ENCODE assay signal across 8 cellular contexts in genomic region chr1:155017021-155017945, GRCh38. TPM values are rescaled to one million over a fixed set of nuclear protein-coding genes. Genes with fewer than 3 reads are reported as not detected.
DNase-seq lines count a peak whose midpoint lies in the region; ATAC-seq and TF ChIP-seq lines count a peak whose summit lies in the region.

No MANE protein-coding gene starts in this region.

- peak overlapping the region; percentile 7 for H3K27ac Mint-ChIP-seq in activated T-helper 1 cell treated with anti-CD3 and anti-CD28 coated beads, Interleukin-12 subunit alpha, Interleukin-12 subunit beta, Interleukin-2, Interleukin-4 antibody, amounts not matched to agents 30 ng/mL and 10 ng/mL and 1 ng/mL, durations not matched to agents 14 hours and 24 hours and 36 hours
- peak overlapping the region in 5 of 10 donors; percentile 29 to 80 (median 67) for H3K27ac Mint-ChIP-seq in naive thymus-derived CD8-positive, alpha-beta T cell
- H3K27ac Mint-ChIP-seq in stimulated activated memory B cell treated with anti-CD40 and anti-IgM and Interleukin-4, amounts not matched to agents 10 μg/mL and 1 μg/mL and 100 μg/mL, for 72 hours: peak overlapping the region; percentile 88

- H3K27me3 ChIP-seq in HUES64 (ENCODE audit: insufficient read depth, low read length): no peaks in the 10 kb centered on the region
- no peaks in the 10 kb centered on the region for H3K27me3 ChIP-seq in Peyer's patch
- no peaks in the 10 kb centered on the region for H3K27me3 ChIP-seq in fibroblast of lung (ENCODE audit: control insufficient read depth, insufficient read depth, low read length)

- peak; percentile 73 for ATAC-seq in GM21360 (IDR thresholded peaks at IDR 0.05; ENCODE audit: unreplicated experiment)
- ATAC-seq in naive thymus-derived CD8-positive, alpha-beta T cell: peak; percentile 98
- peak; percentile 84 for ATAC-seq in stimulated activated memory B cell treated with anti-CD40 and anti-IgM and Interleukin-4, amounts not matched to agents 10 μg/mL and 1 μg/mL and 100 μg/mL, for 72 hours

- 6% methylated on average over 45 of the region's 49 CpGs for WGBS in HUES64

- H3K9ac ChIP-seq in HUES64 (ENCODE audit: low read depth, low read length): peak overlapping the region; percentile 73
- peak overlapping the region; percentile 37 for H3K9ac ChIP-seq in fibroblast of lung (ENCODE audit: insufficient read depth, low read length)

- peak overlapping the region; percentile 53 for H3K4me3 ChIP-seq in HUES64 (ENCODE audit: low read length)
- H3K4me3 ChIP-seq in Peyer's patch: peak overlapping the region; percentile 33 to 50 (median 46)
- H3K4me3 ChIP-seq in fibroblast of lung (replicated peaks in 1 of 4; ENCODE audit: control extremely low read depth in 1 of 4, insufficient read depth in 1 of 4, low read depth in 3 of 4, low read length in 4 of 4): peak overlapping the region in 3 of 4 experiments; percentile 2 to 52 (median 36)

- peaks cover 52% of the 10 kb centered on the region for H3K36me3 Mint-ChIP-seq in activated T-helper 1 cell treated with anti-CD3 and anti-CD28 coated beads, Interleukin-12 subunit alpha, Interleukin-12 subunit beta, Interleukin-2, Interleukin-4 antibody, amounts not matched to agents 30 ng/mL and 10 ng/mL and 1 ng/mL, durations not matched to agents 14 hours and 24 hours and 36 hours (ENCODE audit: low read depth)
- no peaks in the 10 kb centered on the region for H3K36me3 Mint-ChIP-seq in naive thymus-derived CD8-positive, alpha-beta T cell
- peaks cover 12% of the 10 kb centered on the region for H3K36me3 Mint-ChIP-seq in stimulated activated memory B cell treated with anti-CD40 and anti-IgM and Interleukin-4, amounts not matched to agents 10 μg/mL and 1 μg/mL and 100 μg/mL, for 72 hours

- H3K79me2 ChIP-seq in fibroblast of lung (ENCODE audit: control insufficient read depth, insufficient read depth, low read length): no peaks in the 10 kb centered on the region

- H3K9me3 ChIP-seq in HUES64 (ENCODE audit: insufficient read depth, low read depth, low read length): no peaks in the 10 kb centered on the region
- no peaks in the 10 kb centered on the region for H3K9me3 ChIP-seq in Peyer's patch
- H3K9me3 ChIP-seq in fibroblast of lung (ENCODE audit: control insufficient read depth, insufficient read depth, low read depth, low read length): no peaks in the 10 kb centered on the region

- H3K36me3 ChIP-seq in HUES64 (ENCODE audit: insufficient read depth, low read length) (peaks cover 25% of the 10 kb centered on the region), Peyer's patch (peaks cover 0 to 42% (median 0%) of the 10 kb centered on the region in 3 donors), fibroblast of lung (ENCODE audit: control insufficient read depth, insufficient read depth, low read length) (peaks cover 7% of the 10 kb centered on the region)

- no peaks in the 10 kb centered on the region for H4K20me1 ChIP-seq in fibroblast of lung (ENCODE audit: control insufficient read depth, extremely low read depth, insufficient read depth, low read length)

- peak overlapping the region; percentile 72 for H3K4me2 ChIP-seq in fibroblast of lung (ENCODE audit: extremely low read depth, insufficient read depth, low read length)

- peak; percentile 92 for DNase-seq in COLO668 (lab: John Stamatoyannopoulos, UW; ENCODE audit: unreplicated experiment)
- peak; percentile 90 to 98 (median 95) for DNase-seq in Peyer's patch
- DNase-seq in activated T-helper 1 cell treated with anti-CD3 and anti-CD28 coated beads, Interleukin-12 subunit alpha, Interleukin-12 subunit beta, Interleukin-2, Interleukin-4 antibody, amounts not matched to agents 30 ng/mL and 10 ng/mL and 1 ng/mL, durations not matched to agents 14 hours and 24 hours and 36 hours (ENCODE audit: low spot score): peak; percentile 81
- peak; percentile 90 to 92 for DNase-seq in fibroblast of lung (ENCODE audit: low read depth in 2 of 2)
- DNase-seq in naive thymus-derived CD8-positive, alpha-beta T cell: peak; percentile 78 to 91 (median 86)

- no peaks in the 10 kb centered on the region for H3K9me3 Mint-ChIP-seq in activated T-helper 1 cell treated with anti-CD3 and anti-CD28 coated beads, Interleukin-12 subunit alpha, Interleukin-12 subunit beta, Interleukin-2, Interleukin-4 antibody, amounts not matched to agents 30 ng/mL and 10 ng/mL and 1 ng/mL, durations not matched to agents 14 hours and 24 hours and 36 hours
- no peaks in the 10 kb centered on the region for H3K9me3 Mint-ChIP-seq in naive thymus-derived CD8-positive, alpha-beta T cell
- H3K9me3 Mint-ChIP-seq in stimulated activated memory B cell treated with anti-CD40 and anti-IgM and Interleukin-4, amounts not matched to agents 10 μg/mL and 1 μg/mL and 100 μg/mL, for 72 hours: no peaks in the 10 kb centered on the region

- H3K4me3 Mint-ChIP-seq in activated T-helper 1 cell treated with anti-CD3 and anti-CD28 coated beads, Interleukin-12 subunit alpha, Interleukin-12 subunit beta, Interleukin-2, Interleukin-4 antibody, amounts not matched to agents 30 ng/mL and 10 ng/mL and 1 ng/mL, durations not matched to agents 14 hours and 24 hours and 36 hours: peak overlapping the region; percentile 69
- H3K4me3 Mint-ChIP-seq in naive thymus-derived CD8-positive, alpha-beta T cell: peak overlapping the region; percentile 52 to 78 (median 69)
- H3K4me3 Mint-ChIP-seq in stimulated activated memory B cell treated with anti-CD40 and anti-IgM and Interleukin-4, amounts not matched to agents 10 μg/mL and 1 μg/mL and 100 μg/mL, for 72 hours: peak overlapping the region; percentile 79

- peak; percentile 99 to 100 (median 99) for TF ChIP-seq CTCF in Peyer's patch (IDR thresholded peaks at IDR 0.05)
- TF ChIP-seq CTCF in fibroblast of lung (conservative IDR thresholded peaks at IDR 0.05 in 1 of 2, IDR thresholded peaks at IDR 0.05 in 1 of 2; ENCODE audit: low read depth in 1 of 2, low read length in 2 of 2): peak; percentile 91 to 95

- peak overlapping the region; percentile 93 for H3K27ac ChIP-seq in HUES64 (ENCODE audit: low read depth, low read length)
- H3K27ac ChIP-seq in Peyer's patch: peak overlapping the region; percentile 85 to 99 (median 92)
- H3K27ac ChIP-seq in fibroblast of lung (ENCODE audit: insufficient read depth, low read length): peak overlapping the region; percentile 40

- H3K4me1 Mint-ChIP-seq in activated T-helper 1 cell treated with anti-CD3 and anti-CD28 coated beads, Interleukin-12 subunit alpha, Interleukin-12 subunit beta, Interleukin-2, Interleukin-4 antibody, amounts not matched to agents 30 ng/mL and 10 ng/mL and 1 ng/mL, durations not matched to agents 14 hours and 24 hours and 36 hours (ENCODE audit: low read depth): peaks cover 54% of the 10 kb centered on the region
- peaks cover 26 to 56% (median 51%) of the 10 kb centered on the region in 4 donors for H3K4me1 Mint-ChIP-seq in naive thymus-derived CD8-positive, alpha-beta T cell
- H3K4me1 Mint-ChIP-seq in stimulated activated memory B cell treated with anti-CD40 and anti-IgM and Interleukin-4, amounts not matched to agents 10 μg/mL and 1 μg/mL and 100 μg/mL, for 72 hours: peaks cover 75% of the 10 kb centered on the region

- TF ChIP-seq POLR2A in Peyer's patch (IDR thresholded peaks at IDR 0.05): peak; percentile 32 to 69

- intact Hi-C loops in activated T-helper 1 cell treated with anti-CD3 and anti-CD28 coated beads, Interleukin-12 subunit alpha, Interleukin-12 subunit beta, Interleukin-2, Interleukin-4 antibody, amounts not matched to agents 30 ng/mL and 10 ng/mL and 1 ng/mL, durations not matched to agents 14 hours and 24 hours and 36 hours (cut with micrococcal nuclease): loop anchor here (1.0 kb wide), 7 partner anchors 9 to 55 kb away; partner anchors contain the start of genes CKS1B, EFNA4, FLAD1 and ZBTB7B

- H3K4me1 ChIP-seq in HUES64 (ENCODE audit: insufficient read depth, low read length) (peaks cover 19% of the 10 kb centered on the region), Peyer's patch (peaks cover 0 to 57% (median 31%) of the 10 kb centered on the region in 4 donors), fibroblast of lung (ENCODE audit: control insufficient read depth, extremely low read depth, insufficient read depth, low read length) (peaks cover 14% of the 10 kb centered on the region)

- POLR2A ChIA-PET in naive thymus-derived CD8-positive, alpha-beta T cell (lab: Charles Lee): interaction anchor here (0.8 to 4.3 kb wide), 21 partner anchors 9 to 458 kb away, joined by 3 to 29 read pairs (median 5); partner anchors contain the start of genes ADAM15, CKS1B, FLAD1 and PBXIP1

- H2AFZ ChIP-seq in fibroblast of lung (ENCODE audit: low read length): no peak overlapping the region

- no peaks in the 10 kb centered on the region for H3K27me3 Mint-ChIP-seq in activated T-helper 1 cell treated with anti-CD3 and anti-CD28 coated beads, Interleukin-12 subunit alpha, Interleukin-12 subunit beta, Interleukin-2, Interleukin-4 antibody, amounts not matched to agents 30 ng/mL and 10 ng/mL and 1 ng/mL, durations not matched to agents 14 hours and 24 hours and 36 hours (ENCODE audit: insufficient read depth)
- H3K27me3 Mint-ChIP-seq in naive thymus-derived CD8-positive, alpha-beta T cell: peaks cover 0 to 17% (median 0%) of the 10 kb centered on the region in 5 donors
- H3K27me3 Mint-ChIP-seq in stimulated activated memory B cell treated with anti-CD40 and anti-IgM and Interleukin-4, amounts not matched to agents 10 μg/mL and 1 μg/mL and 100 μg/mL, for 72 hours: no peaks in the 10 kb centered on the region

RNA-seq across cellular contexts. Expression of gene ZBTB7B, which starts 14.7 kb away (rescaled TPM):
- 13.0 TPM for polyA plus RNA-seq in HUES64 (2013, experiment 1 of 2)
- polyA plus RNA-seq in HUES64 (2013, experiment 2 of 2): 9.5 TPM
- total RNA-seq in Peyer's patch: 100 to 1,000 TPM in 3 of 4 donors, 10 to 100 TPM in 1; 35.5 to 412 (median 346) TPM
- 166 and 172 TPM in 2 replicates for total RNA-seq in activated T-helper 1 cell treated with anti-CD3 and anti-CD28 coated beads, Interleukin-12 subunit alpha, Interleukin-12 subunit beta, Interleukin-2, Interleukin-4 antibody, amounts not matched to agents 30 ng/mL and 10 ng/mL and 1 ng/mL, durations not matched to agents 14 hours and 24 hours and 36 hours
- 12.3 and 19.3 TPM in 2 replicates for total RNA-seq in fibroblast of lung
- 6.2 and 7.0 TPM in 2 replicates for polyA plus RNA-seq in fibroblast of lung
- 9.6 and 12.2 TPM in 2 replicates for polyA plus RNA-seq in fibroblast of lung (2012)
- polyA minus RNA-seq in fibroblast of lung (ENCODE audit: low replicate concordance): 10.7 and 11.5 TPM in 2 replicates
- total RNA-seq in naive thymus-derived CD8-positive, alpha-beta T cell: 10 to 100 TPM; 12.9 to 13.1 TPM
- under 1 TPM; 0.12 to 0.59 (median 0.46) TPM for polyA plus RNA-seq in naive thymus-derived CD8-positive, alpha-beta T cell

RNA-seq across cellular contexts. Expression of gene DCST2, which starts 16.3 kb away (rescaled TPM):
- not detected for polyA plus RNA-seq in HUES64 (2013, experiment 1 of 2)
- 0.51 TPM for polyA plus RNA-seq in HUES64 (2013, experiment 2 of 2)
- total RNA-seq in Peyer's patch: 10 to 100 TPM in 1 of 4 donors, 1 to 10 TPM in 3; 1.7 to 12.5 (median 5.3) TPM
- total RNA-seq in activated T-helper 1 cell treated with anti-CD3 and anti-CD28 coated beads, Interleukin-12 subunit alpha, Interleukin-12 subunit beta, Interleukin-2, Interleukin-4 antibody, amounts not matched to agents 30 ng/mL and 10 ng/mL and 1 ng/mL, durations not matched to agents 14 hours and 24 hours and 36 hours: 0.26 and 0.27 TPM in 2 replicates
- total RNA-seq in fibroblast of lung: under 0.01 and 0.17 TPM in 2 replicates
- polyA plus RNA-seq in fibroblast of lung: 0.06 and 0.10 TPM in 2 replicates
- not detected in 2 replicates for polyA plus RNA-seq in fibroblast of lung (2012)
- polyA minus RNA-seq in fibroblast of lung (ENCODE audit: low replicate concordance): not detected in 2 replicates
- total RNA-seq in naive thymus-derived CD8-positive, alpha-beta T cell: 1 to 10 TPM in 1 of 2 experiments, under 1 TPM in 1; 0.83 to 1.1 TPM
- polyA plus RNA-seq in naive thymus-derived CD8-positive, alpha-beta T cell: not detected

RNA-seq across cellular contexts. Expression of gene DCST1, which starts 16.3 kb away (rescaled TPM):
- polyA plus RNA-seq in HUES64 (2013, experiment 1 of 2): not detected
- not detected for polyA plus RNA-seq in HUES64 (2013, experiment 2 of 2)
- 1 to 10 TPM in 1 of 4 donors, under 1 TPM in 1, not detected in 2; 0.88 to 2.7 TPM for total RNA-seq in Peyer's patch
- not detected in 2 replicates for total RNA-seq in activated T-helper 1 cell treated with anti-CD3 and anti-CD28 coated beads, Interleukin-12 subunit alpha, Interleukin-12 subunit beta, Interleukin-2, Interleukin-4 antibody, amounts not matched to agents 30 ng/mL and 10 ng/mL and 1 ng/mL, durations not matched to agents 14 hours and 24 hours and 36 hours
- not detected in 2 replicates for total RNA-seq in fibroblast of lung
- not detected in 2 replicates for polyA plus RNA-seq in fibroblast of lung
- not detected in 2 replicates for polyA plus RNA-seq in fibroblast of lung (2012)
- not detected in 2 replicates for polyA minus RNA-seq in fibroblast of lung (ENCODE audit: low replicate concordance)
- not detected for total RNA-seq in naive thymus-derived CD8-positive, alpha-beta T cell
- polyA plus RNA-seq in naive thymus-derived CD8-positive, alpha-beta T cell: not detected

RNA-seq across cellular contexts. Expression of gene LENEP, which starts 23.9 kb away (rescaled TPM):
- not detected for polyA plus RNA-seq in HUES64 (2013, experiment 1 of 2)
- not detected for polyA plus RNA-seq in HUES64 (2013, experiment 2 of 2)
- total RNA-seq in Peyer's patch: not detected
- 1.5 and 1.8 TPM in 2 replicates for total RNA-seq in activated T-helper 1 cell treated with anti-CD3 and anti-CD28 coated beads, Interleukin-12 subunit alpha, Interleukin-12 subunit beta, Interleukin-2, Interleukin-4 antibody, amounts not matched to agents 30 ng/mL and 10 ng/mL and 1 ng/mL, durations not matched to agents 14 hours and 24 hours and 36 hours
- total RNA-seq in fibroblast of lung: 0.26 TPM in 1 of 2 replicates, not detected in the other
- not detected in 2 replicates for polyA plus RNA-seq in fibroblast of lung
- polyA plus RNA-seq in fibroblast of lung (2012): not detected in 2 replicates
- polyA minus RNA-seq in fibroblast of lung (ENCODE audit: low replicate concordance): not detected in 2 replicates
- total RNA-seq in naive thymus-derived CD8-positive, alpha-beta T cell: under 1 TPM; 0.77 to 0.91 TPM
- not detected for polyA plus RNA-seq in naive thymus-derived CD8-positive, alpha-beta T cell

RNA-seq across cellular contexts. Expression of gene ADAM15, which starts 33.8 kb away (rescaled TPM):
- polyA plus RNA-seq in HUES64 (2013, experiment 1 of 2): 15.1 TPM
- polyA plus RNA-seq in HUES64 (2013, experiment 2 of 2): 20.0 TPM
- total RNA-seq in Peyer's patch (100 to 1,000 TPM; 111 to 191 (median 126) TPM), fibroblast of lung (49.1 and 58.5 TPM in 2 replicates)
- 82.9 and 86.8 TPM in 2 replicates for total RNA-seq in activated T-helper 1 cell treated with anti-CD3 and anti-CD28 coated beads, Interleukin-12 subunit alpha, Interleukin-12 subunit beta, Interleukin-2, Interleukin-4 antibody, amounts not matched to agents 30 ng/mL and 10 ng/mL and 1 ng/mL, durations not matched to agents 14 hours and 24 hours and 36 hours
- 19.5 and 28.9 TPM in 2 replicates for polyA plus RNA-seq in fibroblast of lung
- polyA plus RNA-seq in fibroblast of lung (2012): 37.4 and 58.0 TPM in 2 replicates
- 144 and 162 TPM in 2 replicates for polyA minus RNA-seq in fibroblast of lung (ENCODE audit: low replicate concordance)
- 10 to 100 TPM; 21.1 to 21.9 TPM for total RNA-seq in naive thymus-derived CD8-positive, alpha-beta T cell
- polyA plus RNA-seq in naive thymus-derived CD8-positive, alpha-beta T cell: 1 to 10 TPM; 2.8 to 4.5 (median 3.1) TPM

Comparison
In these comparisons a context has a peak if more than half of its experiments do, and no peak if none do; other contexts are left out.
1. Peak in every context shown above with its lines: DNase-seq, ATAC-seq, H3K4me3 ChIP-seq and H3K27ac ChIP-seq.
2. H3K27ac ChIP-seq: peak in every context shown above with its lines; median percentile 93 in HUES64; 92 in Peyer's patch; 40 in fibroblast of lung.